Comparison of ENCODE assay signal across 33 cellular contexts in genomic region chr4:120000591-120001296, GRCh38.
DNase-seq lines count a peak whose midpoint lies in the region; ATAC-seq and TF ChIP-seq lines count a peak whose summit lies in the region.
"Had no signal": no experiment of that assay in that cellular context is flagged by ENCODE, and none has a peak within 500 bp of the region (broad histone marks: within the 10 kb centered on the region; RNA-seq: fewer than 3 reads in every experiment).

No MANE protein-coding gene starts in this region.

- no peak for TF ChIP-seq POLR2A in IMR-90 (IDR thresholded peaks at IDR 0.05; ENCODE audit: low read depth, low read length)

- H3K14ac ChIP-seq in IMR-90 (replicated peaks; ENCODE audit: low read depth, low read length), result no peak overlapping the region

- no peak for TF ChIP-seq RAD21 in IMR-90 (IDR thresholded peaks at IDR 0.05; ENCODE audit: low read length)

- no peaks in the 10 kb centered on the region for H4K20me1 ChIP-seq in GM23338 (replicated peaks; ENCODE audit: insufficient read depth)
- no peaks in the 10 kb centered on the region for H4K20me1 ChIP-seq in IMR-90 (ENCODE audit: insufficient read depth, low read length)

- CTCF ChIA-PET in IMR-90 (lab: Yijun Ruan, JAX), result interaction anchor here (0.6 kb wide), 1 partner anchor 472 kb away, joined by 6 read pairs; no protein-coding TSS in a partner anchor

- H3K27me3 Mint-ChIP-seq in GM23338 (ENCODE audit: insufficient read depth, low read depth, poor library complexity) (peaks cover 10% of the 10 kb centered on the region), mesothelial cell of epicardium (ENCODE audit: low read depth) (peaks cover 29% of the 10 kb centered on the region)
- H3K27me3 Mint-ChIP-seq in activated CD4-positive, alpha-beta T cell treated with anti-CD3 and anti-CD28 coated beads, Interleukin-2, amount 10 ng/mL, durations not matched to agents 24 days and 14 days, result peaks cover 1% of the 10 kb centered on the region
- H3K27me3 Mint-ChIP-seq: B cell had no signal

- dilution Hi-C loops in IMR-90 (cut with HindIII; ENCODE audit: low sequenced_read_pairs, unreplicated experiment), result no loop called here

- no peak overlapping the region for H4K5ac ChIP-seq in IMR-90 (ENCODE audit: low read depth, low read length)

- BruUV-seq in IMR-90 (replicated peaks; lab: Mats Ljungman, UMichigan), result no TSS peak

- intact Hi-C loops in IMR-90 (cut with micrococcal nuclease), result no loop called here
- intact Hi-C loops in activated CD4-positive, alpha-beta T cell treated with anti-CD3 and anti-CD28 coated beads, Interleukin-2, amount 10 ng/mL, durations not matched to agents 24 days and 14 days (cut with micrococcal nuclease), result no loop called here

- H3K4me1 Mint-ChIP-seq in GM23338 (peaks cover 38% of the 10 kb centered on the region), mesothelial cell of epicardium (peaks cover 28% of the 10 kb centered on the region)
- no peaks in the 10 kb centered on the region for H3K4me1 Mint-ChIP-seq in activated CD4-positive, alpha-beta T cell treated with anti-CD3 and anti-CD28 coated beads, Interleukin-2, amount 10 ng/mL, durations not matched to agents 24 days and 14 days
- H3K4me1 Mint-ChIP-seq: activated CD8-positive, alpha-beta memory T cell treated with anti-CD3 and anti-CD28 coated beads, Interleukin-2, amount 10 ng/mL, durations not matched to agents 7 days and 5 days; activated naive CD8-positive, alpha-beta T cell treated with anti-CD3 and anti-CD28 coated beads, Interleukin-2, amount 50 U/mL, for 24 hours; B cell; CD4-positive, alpha-beta memory T cell; naive B cell; stimulated activated naive CD8-positive, alpha-beta T cell treated with anti-CD3 and anti-CD28 coated beads, Interleukin-15, amount 100 ng/mL, for 72 hours had no signal

- TF ChIP-seq CTCF in GM23338 (conservative IDR thresholded peaks at IDR 0.05; ENCODE audit: low read depth in 2 of 2) (no peak), IMR-90 (conservative IDR thresholded peaks at IDR 0.05; ENCODE audit: low read depth, low read length) (no peak), mesothelial cell of epicardium (IDR thresholded peaks at IDR 0.05; ENCODE audit: unreplicated experiment) (no peak)

- no peak overlapping the region for H2BK5ac ChIP-seq in IMR-90 (ENCODE audit: low read depth, low read length, poor library complexity, severe bottlenecking)

- no peaks in the 10 kb centered on the region for H3K9me2 ChIP-seq in GM23338 (ENCODE audit: insufficient read depth)

- no peak overlapping the region for H3K4ac ChIP-seq in IMR-90 (ENCODE audit: low read depth, low read length)

- peak overlapping the region; percentile 59 for H3K4me2 ChIP-seq in GM23338
- H3K4me2 ChIP-seq in IMR-90 (ENCODE audit: low read depth, low read length), result no peak overlapping the region

- H3K9me3 Mint-ChIP-seq in GM23338 (peaks cover 17% of the 10 kb centered on the region), mesothelial cell of epicardium (peaks cover 4% of the 10 kb centered on the region)
- no peaks in the 10 kb centered on the region for H3K9me3 Mint-ChIP-seq in activated CD4-positive, alpha-beta T cell treated with anti-CD3 and anti-CD28 coated beads, Interleukin-2, amount 10 ng/mL, durations not matched to agents 24 days and 14 days
- H3K9me3 Mint-ChIP-seq: activated naive CD8-positive, alpha-beta T cell treated with anti-CD3 and anti-CD28 coated beads, Interleukin-2, amount 50 U/mL, for 24 hours; activated T-cell treated with anti-CD3 and anti-CD28 coated beads, Interleukin-2, amount 50 U/mL, for 72 hours; stimulated activated naive CD8-positive, alpha-beta T cell treated with anti-CD3 and anti-CD28 coated beads, Interleukin-15, amount 100 ng/mL, for 72 hours had no signal

- H3K9me1 ChIP-seq in IMR-90 (ENCODE audit: insufficient read depth, low read length), result no peaks in the 10 kb centered on the region

- H4K8ac ChIP-seq in IMR-90 (ENCODE audit: low read depth in 2 of 2, low read length in 2 of 2), result no peak overlapping the region

- H3K36me3 Mint-ChIP-seq in GM23338 (ENCODE audit: low read depth), result peaks cover 90% of the 10 kb centered on the region
- no peaks in the 10 kb centered on the region for H3K36me3 Mint-ChIP-seq in mesothelial cell of epicardium
- no peaks in the 10 kb centered on the region for H3K36me3 Mint-ChIP-seq in activated CD4-positive, alpha-beta T cell treated with anti-CD3 and anti-CD28 coated beads, Interleukin-2, amount 10 ng/mL, durations not matched to agents 24 days and 14 days (ENCODE audit: low read depth)
- H3K36me3 Mint-ChIP-seq: activated CD8-positive, alpha-beta memory T cell treated with anti-CD3 and anti-CD28 coated beads, Interleukin-2, amount 10 ng/mL, durations not matched to agents 7 days and 5 days; CD4-positive, alpha-beta memory T cell; naive B cell had no signal

- no CpG with 5 or more reads among the region's 6 CpGs for whole genome bisulfite sequencing in IMR-90 (ENCODE audit: extremely low coverage in 2 of 2, insufficient read length in 1 of 2), 2 experiments

- in situ Hi-C loops in IMR-90 (cut with MboI; ENCODE audit: low sequenced_read_pairs), result no loop called here

- no peak overlapping the region for H3K9ac ChIP-seq in IMR-90 (ENCODE audit: low read depth, low read length)

- no peaks in the 10 kb centered on the region for H3K9me3 ChIP-seq in IMR-90 (ENCODE audit: control insufficient read depth, insufficient read depth, low read length)
- H3K9me3 ChIP-seq: prostate gland, thoracic aorta, vagina had no signal

- H2AK5ac ChIP-seq in IMR-90 (ENCODE audit: low read depth, low read length), result no peak overlapping the region

- H2BK15ac ChIP-seq in IMR-90 (ENCODE audit: low read depth, low read length), result no peak overlapping the region

- no peak overlapping the region for H3K18ac ChIP-seq in IMR-90 (ENCODE audit: low read depth, low read length)

- H3K27me3 ChIP-seq in GM23338 (ENCODE audit: insufficient read depth) (peaks cover 2% of the 10 kb centered on the region; the same call in 1 of the 2 replicates), IMR-90 (ENCODE audit: control insufficient read depth, insufficient read depth, low read length) (no peaks in the 10 kb centered on the region)
- H3K27me3 ChIP-seq: vagina had no signal

- H2BK20ac ChIP-seq in IMR-90 (ENCODE audit: low read depth, low read length), result no peak overlapping the region

- no peak overlapping the region for H3K23ac ChIP-seq in IMR-90 (ENCODE audit: low read depth, low read length)

- H3K27ac Mint-ChIP-seq in GM23338, result no peak overlapping the region; the same call in 1 of the 2 replicates
- H3K27ac Mint-ChIP-seq in mesothelial cell of epicardium, result peak overlapping the region; percentile 47
- H3K27ac Mint-ChIP-seq in activated CD4-positive, alpha-beta T cell treated with anti-CD3 and anti-CD28 coated beads, Interleukin-2, amount 10 ng/mL, durations not matched to agents 24 days and 14 days, result no peak overlapping the region
- H3K27ac Mint-ChIP-seq: activated CD8-positive, alpha-beta memory T cell treated with anti-CD3 and anti-CD28 coated beads, Interleukin-2, amount 10 ng/mL, durations not matched to agents 7 days and 5 days; activated naive CD8-positive, alpha-beta T cell treated with anti-CD3 and anti-CD28 coated beads, Interleukin-2, amount 50 U/mL, for 24 hours; activated T-cell treated with anti-CD3 and anti-CD28 coated beads, Interleukin-2, amount 50 U/mL, for 72 hours; B cell; CD4-positive, alpha-beta memory T cell; naive B cell; stimulated activated naive CD8-positive, alpha-beta T cell treated with anti-CD3 and anti-CD28 coated beads, Interleukin-15, amount 100 ng/mL, for 72 hours had no signal

- H3K4me1 ChIP-seq in GM23338 (ENCODE audit: insufficient read depth) (peaks cover 22% of the 10 kb centered on the region), IMR-90 (ENCODE audit: control insufficient read depth, insufficient read depth, low read length) (no peaks in the 10 kb centered on the region)
- H3K4me1 ChIP-seq: prostate gland, vagina had no signal

- peak overlapping the region; percentile 33 for H3K4me3 ChIP-seq in GM23338
- no peak overlapping the region for H3K4me3 ChIP-seq in IMR-90 (ENCODE audit: insufficient read depth, low read depth, low read length)
- H3K4me3 ChIP-seq: prostate gland, thoracic aorta, vagina had no signal

- H2BK120ac ChIP-seq in IMR-90 (ENCODE audit: low read depth, low read length), result no peak overlapping the region

- H3K36me3 ChIP-seq in GM23338 (ENCODE audit: insufficient read depth) (peaks cover 49% of the 10 kb centered on the region), IMR-90 (ENCODE audit: control insufficient read depth, insufficient read depth, low read length) (no peaks in the 10 kb centered on the region)
- H3K36me3 ChIP-seq: prostate gland, thoracic aorta, vagina had no signal

- POLR2A ChIA-PET in IMR-90 (lab: Charles Lee; ENCODE audit: unreplicated experiment), result no interaction called here

- no peak overlapping the region for H3K56ac ChIP-seq in IMR-90 (ENCODE audit: extremely low read depth, insufficient read depth, low read length)

- peaks cover 29% of the 10 kb centered on the region for H3K79me2 ChIP-seq in GM23338 (replicated peaks; ENCODE audit: insufficient read depth)

- no peaks in the 10 kb centered on the region for H3K79me1 ChIP-seq in IMR-90 (ENCODE audit: low read depth in 1 of 2, low read length in 2 of 2)

- no peak overlapping the region for H3K4me3 Mint-ChIP-seq in GM23338
- H3K4me3 Mint-ChIP-seq in mesothelial cell of epicardium, result no peak overlapping the region
- H3K4me3 Mint-ChIP-seq in activated CD4-positive, alpha-beta T cell treated with anti-CD3 and anti-CD28 coated beads, Interleukin-2, amount 10 ng/mL, durations not matched to agents 24 days and 14 days, result no peak overlapping the region
- H3K4me3 Mint-ChIP-seq: activated CD8-positive, alpha-beta memory T cell treated with anti-CD3 and anti-CD28 coated beads, Interleukin-2, amount 10 ng/mL, durations not matched to agents 7 days and 5 days; activated naive CD8-positive, alpha-beta T cell treated with anti-CD3 and anti-CD28 coated beads, Interleukin-2, amount 50 U/mL, for 24 hours; activated T-cell treated with anti-CD3 and anti-CD28 coated beads, Interleukin-2, amount 50 U/mL, for 72 hours; B cell; CD4-positive, alpha-beta memory T cell; naive B cell; stimulated activated naive CD8-positive, alpha-beta T cell treated with anti-CD3 and anti-CD28 coated beads, Interleukin-15, amount 100 ng/mL, for 72 hours had no signal

- H2AFZ ChIP-seq in GM23338, result no peak overlapping the region
- no peak overlapping the region for H2AFZ ChIP-seq in IMR-90 (replicated peaks; ENCODE audit: low read length, poor library complexity)

- DNase-seq in GM23338 (ENCODE audit: low spot score), result no peak
- DNase-seq in IMR-90, result no peak
- DNase-seq in amniotic epithelial cell (ENCODE audit: low read depth), result peak; percentile 40
- DNase-seq in mesothelial cell of epicardium (ENCODE audit: low spot score in 2 of 2, unreplicated experiment in 2 of 2), result no peak
- no peak for DNase-seq in activated CD4-positive, alpha-beta T cell treated with anti-CD3 and anti-CD28 coated beads, Interleukin-2, amount 10 ng/mL, durations not matched to agents 24 days and 14 days
- DNase-seq in GM19238 (ENCODE audit: insufficient read length, low spot score), result no peak
- DNase-seq: ACHN; activated CD4-positive, CD25-positive, alpha-beta regulatory T cell; activated CD8-positive, alpha-beta memory T cell treated with anti-CD3 and anti-CD28 coated beads, Interleukin-2, amount 10 ng/mL, durations not matched to agents 7 days and 5 days; activated naive CD8-positive, alpha-beta T cell treated with anti-CD3 and anti-CD28 coated beads, Interleukin-2, amount 50 U/mL, for 24 hours; activated T-cell treated with anti-CD3 and anti-CD28 coated beads, Interleukin-2, amount 50 U/mL, for 72 hours; CD4-positive, alpha-beta memory T cell; central memory CD4-positive, alpha-beta T cell; cortex of kidney; effector memory CD4-positive, alpha-beta T cell; EL; left ventricle myocardium superior; naive B cell; NCI-H2029; NCI-H226; nucleus accumbens; stimulated activated CD4-positive, alpha-beta T cell treated with anti-CD3 and anti-CD28 coated beads, Interleukin-12 subunit alpha, Interleukin-12 subunit beta, amount 100 ng/mL, for 4 hours; stimulated activated CD4-positive, alpha-beta T cell treated with anti-CD3 and anti-CD28 coated beads, Interleukin-2, amount 100 ng/mL, for 48 hours; stimulated activated naive CD8-positive, alpha-beta T cell treated with anti-CD3 and anti-CD28 coated beads, Interleukin-15, amount 100 ng/mL, for 72 hours had no signal

- peaks cover 25% of the 10 kb centered on the region for H3F3A ChIP-seq in GM23338 (replicated peaks; ENCODE audit: low read depth)

- no peak for ATAC-seq in GM23338
- ATAC-seq in IMR-90 (ENCODE audit: low read depth), result no peak
- ATAC-seq in GM19035 (IDR thresholded peaks at IDR 0.05; ENCODE audit: unreplicated experiment), result no peak
- no peak for ATAC-seq in HG02885 (IDR thresholded peaks at IDR 0.05; ENCODE audit: poor library complexity, unreplicated experiment)
- ATAC-seq: activated CD8-positive, alpha-beta memory T cell treated with anti-CD3 and anti-CD28 coated beads, Interleukin-2, amount 10 ng/mL, durations not matched to agents 7 days and 5 days; activated naive CD8-positive, alpha-beta T cell treated with anti-CD3 and anti-CD28 coated beads, Interleukin-2, amount 50 U/mL, for 24 hours; activated T-cell treated with anti-CD3 and anti-CD28 coated beads, Interleukin-2, amount 50 U/mL, for 72 hours; HepG2; left ventricle myocardium superior; sciatic nerve; stimulated activated naive CD8-positive, alpha-beta T cell treated with anti-CD3 and anti-CD28 coated beads, Interleukin-15, amount 100 ng/mL, for 72 hours had no signal

- H2AK9ac ChIP-seq in IMR-90 (replicated peaks; ENCODE audit: low read depth, low read length, poor library complexity), result no peak overlapping the region

- H4K91ac ChIP-seq in IMR-90 (ENCODE audit: insufficient read depth, low read depth, low read length), result no peak overlapping the region

- H3K27ac ChIP-seq in GM23338 (ENCODE audit: low read depth), result peak overlapping the region; percentile 48; the same call in 1 of the 2 replicates
- H3K27ac ChIP-seq in IMR-90 (ENCODE audit: insufficient read depth, low read length), result no peak overlapping the region
- H3K27ac ChIP-seq: HL-60, prostate gland, thoracic aorta, vagina had no signal
